8 cellular contexts compared by ENCODE assay signal in genomic region chr22:31627223-31627731, GRCh38.
DNase-seq lines count a peak whose midpoint lies in the region; ATAC-seq and TF ChIP-seq lines count a peak whose summit lies in the region.

No MANE protein-coding gene starts in this region.

- no peak overlapping the region for H3K9ac ChIP-seq in DND-41 (ENCODE audit: low read depth, low read length)

- H3K27ac Mint-ChIP-seq in nephron = peak overlapping the region in 2 of 3 experiments; percentile 43 to 80

- no peaks in the 10 kb centered on the region for H3K27me3 ChIP-seq in DND-41 (ENCODE audit: insufficient read depth, low read length, poor library complexity)

- peaks cover 92% of the 10 kb centered on the region for H3K79me2 ChIP-seq in DND-41 (ENCODE audit: insufficient read depth, low read length)

- H3K4me3 Mint-ChIP-seq in nephron = peak overlapping the region in 2 of 3 experiments; percentile 55 to 59

- TF ChIP-seq CTCF in 22Rv1 (IDR thresholded peaks at IDR 0.05) (no peak), DND-41 (IDR thresholded peaks at IDR 0.05; ENCODE audit: borderline replicate concordance, extremely low read depth, low read length, poor library complexity, severe bottlenecking) (no peak), nephron (IDR thresholded peaks at IDR 0.05; ENCODE audit: unreplicated experiment in 3 of 3) (no peak)

- H3K27ac ChIP-seq in 22Rv1 (peak overlapping the region; percentile 41), DND-41 (ENCODE audit: low read length) (0 out of 2 replicates have a peak overlapping the region, but pooled peaks have one; percentile 15), angular gyrus (ENCODE audit: low read depth, low read length) (peak overlapping the region; percentile 90)

- peaks cover 45% of the 10 kb centered on the region for H3K4me1 Mint-ChIP-seq in nephron

- H4K20me1 ChIP-seq in DND-41 (ENCODE audit: insufficient read depth, low read length) = peaks cover 76% of the 10 kb centered on the region

- no peaks in the 10 kb centered on the region for H3K36me3 Mint-ChIP-seq in nephron (ENCODE audit: low read depth)

- no peak for DNase-seq in DND-41
- no peak for DNase-seq in activated CD8-positive, alpha-beta memory T cell treated with anti-CD3 and anti-CD28 coated beads, Interleukin-2, amount 50 U/mL, for 4 hours

- no peaks in the 10 kb centered on the region for H3K9me3 ChIP-seq in DND-41 (ENCODE audit: insufficient read depth, low read length, severe bottlenecking)

- H3K9me3 Mint-ChIP-seq in nephron = no peaks in the 10 kb centered on the region

- H3K4me2 ChIP-seq in DND-41 (ENCODE audit: insufficient read depth, low read length) = no peak overlapping the region

- H3K36me3 ChIP-seq in DND-41 (ENCODE audit: insufficient read depth, low read length) = peaks cover 55% of the 10 kb centered on the region

- peaks cover 45% of the 10 kb centered on the region for H3K4me1 ChIP-seq in DND-41 (ENCODE audit: insufficient read depth, low read length)

- no peaks in the 10 kb centered on the region for H3K27me3 Mint-ChIP-seq in nephron (ENCODE audit: low read depth)

- H2AFZ ChIP-seq in DND-41 (ENCODE audit: low read depth, low read length) = no peak overlapping the region

- no peak overlapping the region for H3K4me3 ChIP-seq in DND-41 (ENCODE audit: low read depth in 1 of 2, low read length in 2 of 2)

- no peak for ATAC-seq in DND-41 (ENCODE audit: insufficient read depth, low read depth)
- no peak for ATAC-seq in HG03342 (IDR thresholded peaks at IDR 0.05; ENCODE audit: unreplicated experiment)
- ATAC-seq in HG02759 (IDR thresholded peaks at IDR 0.05; ENCODE audit: unreplicated experiment) = no peak
- no peak for ATAC-seq in GM21786 (IDR thresholded peaks at IDR 0.05; ENCODE audit: unreplicated experiment)

Comparison
In these comparisons a context has a peak if more than half of its experiments do, and no peak if none do; other contexts are left out.
1. H3K27ac ChIP-seq: peak in every context shown above with its lines; median percentile 90 in angular gyrus; 41 in 22Rv1; 15 in DND-41.